ENCODE assay signal across 8 cellular contexts in genomic region chr3:49940667-49941249, GRCh38. TPM values are rescaled to one million over a fixed set of nuclear protein-coding genes. Genes with fewer than 3 reads are reported as not detected.
A peak's percentile ranks its signal among the peaks of the same experiment; 100 is the strongest.
DNase-seq lines count a peak whose midpoint lies in the region; ATAC-seq and TF ChIP-seq lines count a peak whose summit lies in the region.

No MANE protein-coding gene starts in this region.

- H4K20me1 ChIP-seq in KMS-11 (ENCODE audit: insufficient read depth) = no peaks in the 10 kb centered on the region

- intact Hi-C loops in CD4-positive, alpha-beta memory T cell (cut with micrococcal nuclease) = loop anchor here (1.0 to 5.0 kb wide), 2 partner anchors 11 to 268 kb away; partner anchors contain the start of genes APEH and MON1A

- peak overlapping the region; percentile 78 for H3K4me2 ChIP-seq in KMS-11

- H3K4me3 ChIP-seq in CD4-positive, alpha-beta memory T cell (ENCODE audit: low read length in 2 of 2) = peak overlapping the region; percentile 75 to 96
- H3K4me3 ChIP-seq in KMS-11 (IDR thresholded peaks at IDR 0.05; ENCODE audit: insufficient read depth, low read depth, low read length) = no peak overlapping the region

- ATAC-seq in GM18502 (IDR thresholded peaks at IDR 0.05; ENCODE audit: poor library complexity, unreplicated experiment) = no peak

- no peak for DNase-seq in CD4-positive, alpha-beta memory T cell
- peak; percentile 7 for DNase-seq in dermis blood vessel endothelial cell
- DNase-seq in neural crest cell (ENCODE audit: low read depth, low spot score) = no peak
- DNase-seq in NCI-H1436 treated with DMSO at 0.1 percent for 48 hours (lab: John Stamatoyannopoulos, UW) = no peak
- no peak for DNase-seq in stimulated activated CD4-positive, alpha-beta T cell treated with anti-CD3 and anti-CD28 coated beads, Interleukin-15, amount 100 ng/mL, for 24 hours
- DNase-seq in NCI-H226 = no peak

- peaks cover 0 to 3% (median 0%) of the 10 kb centered on the region in 8 donors for H3K9me3 Mint-ChIP-seq in CD4-positive, alpha-beta memory T cell
- H3K9me3 Mint-ChIP-seq in neural crest cell = peaks cover 4% of the 10 kb centered on the region

- H3K9me3 ChIP-seq in CD4-positive, alpha-beta memory T cell (ENCODE audit: control insufficient read depth in 1 of 2, low read length in 2 of 2) = no peaks in the 10 kb centered on the region

- no peaks in the 10 kb centered on the region for H3K27me3 Mint-ChIP-seq in CD4-positive, alpha-beta memory T cell
- no peaks in the 10 kb centered on the region for H3K27me3 Mint-ChIP-seq in neural crest cell (ENCODE audit: low read depth)

- peak overlapping the region; percentile 95 to 99 (median 98) for H3K27ac Mint-ChIP-seq in CD4-positive, alpha-beta memory T cell
- peak overlapping the region; percentile 98 for H3K27ac Mint-ChIP-seq in neural crest cell (ENCODE audit: unreplicated experiment)

- H3K27me3 ChIP-seq in CD4-positive, alpha-beta memory T cell (ENCODE audit: insufficient read depth, low read length) = no peaks in the 10 kb centered on the region
- no peaks in the 10 kb centered on the region for H3K27me3 ChIP-seq in KMS-11 (ENCODE audit: insufficient read depth, low read depth)

- peak overlapping the region; percentile 56; the same call in 1 of the 2 replicates for H3K9ac ChIP-seq in KMS-11

- no peak overlapping the region; the same call in 1 of the 2 replicates for H2AFZ ChIP-seq in KMS-11 (ENCODE audit: low read depth)

- TF ChIP-seq CTCF in KMS-11 (conservative IDR thresholded peaks at IDR 0.05; ENCODE audit: low read depth, low read length) = no peak
- TF ChIP-seq CTCF in neural crest cell (conservative IDR thresholded peaks at IDR 0.05) = no peak

- peaks cover 19% of the 10 kb centered on the region for H3K4me1 ChIP-seq in CD4-positive, alpha-beta memory T cell (ENCODE audit: insufficient read depth, low read length)
- no peaks in the 10 kb centered on the region for H3K4me1 ChIP-seq in KMS-11 (ENCODE audit: low read depth, poor library complexity, severe bottlenecking)

- H3K36me3 ChIP-seq in CD4-positive, alpha-beta memory T cell (ENCODE audit: insufficient read depth, low read length) = no peaks in the 10 kb centered on the region
- no peaks in the 10 kb centered on the region for H3K36me3 ChIP-seq in KMS-11 (ENCODE audit: insufficient read depth)

- H3K79me2 ChIP-seq in KMS-11 (ENCODE audit: insufficient read depth, low read depth) = peaks cover 47% of the 10 kb centered on the region

- POLR2A ChIA-PET in CD4-positive, alpha-beta memory T cell (lab: Charles Lee; ENCODE audit: partially characterized antibody) = interaction anchor here (0.8 to 3.5 kb wide), 19 partner anchors 10 to 1449 kb away, joined by 3 to 60 read pairs (median 5); partner anchors contain the start of genes IFRD2, INKA1, IP6K2 and MON1A

- peaks cover 17 to 45% (median 29%) of the 10 kb centered on the region in 4 donors for H3K4me1 Mint-ChIP-seq in CD4-positive, alpha-beta memory T cell
- peaks cover 22% of the 10 kb centered on the region for H3K4me1 Mint-ChIP-seq in neural crest cell

- H3K4me3 Mint-ChIP-seq in CD4-positive, alpha-beta memory T cell = peak overlapping the region; percentile 94 to 99 (median 98)
- H3K4me3 Mint-ChIP-seq in neural crest cell = peak overlapping the region; percentile 98

- peaks cover 5 to 19% of the 10 kb centered on the region in 2 donors for H3K36me3 Mint-ChIP-seq in CD4-positive, alpha-beta memory T cell
- peaks cover 7% of the 10 kb centered on the region for H3K36me3 Mint-ChIP-seq in neural crest cell (ENCODE audit: low read depth)

- peak overlapping the region; percentile 96 for H3K27ac ChIP-seq in CD4-positive, alpha-beta memory T cell (ENCODE audit: low read depth, low read length)
- peak overlapping the region; percentile 77 for H3K27ac ChIP-seq in KMS-11

- CTCF ChIA-PET in CD4-positive, alpha-beta memory T cell (lab: Charles Lee; ENCODE audit: partially characterized antibody) = interaction anchor here (0.7 kb wide), 1 partner anchor 1507 kb away, joined by 3 read pairs; no protein-coding TSS in a partner anchor

RNA-seq across cellular contexts. Expression of gene RBM6, which starts 0.8 kb away (rescaled TPM):
- total RNA-seq in CD4-positive, alpha-beta memory T cell = 100 to 1,000 TPM; 191 to 194 TPM
- 10 to 100 TPM; 17.9 to 45.7 TPM for polyA plus RNA-seq in CD4-positive, alpha-beta memory T cell
- 34.4 and 60.4 TPM in 2 replicates for total RNA-seq in dermis blood vessel endothelial cell
- total RNA-seq in neural crest cell = 117 and 128 TPM in 2 replicates

RNA-seq across cellular contexts. Expression of gene MON1A, which starts 11.1 kb away (rescaled TPM):
- total RNA-seq in CD4-positive, alpha-beta memory T cell = 10 to 100 TPM in 1 of 2 experiments, 1 to 10 TPM in 1; 9.5 to 11.1 TPM
- polyA plus RNA-seq in CD4-positive, alpha-beta memory T cell = 10 to 100 TPM; 15.2 to 16.5 TPM
- total RNA-seq in dermis blood vessel endothelial cell (14.6 and 16.3 TPM in 2 replicates), neural crest cell (11.5 and 13.1 TPM in 2 replicates)

RNA-seq across cellular contexts. Expression of gene MST1R, which starts 37.1 kb away (rescaled TPM):
- total RNA-seq in CD4-positive, alpha-beta memory T cell = 1 to 10 TPM; 1.3 TPM
- polyA plus RNA-seq in CD4-positive, alpha-beta memory T cell = under 1 TPM in 1 of 2 donors, not detected in 1; 0.38 TPM
- total RNA-seq in dermis blood vessel endothelial cell = 0.34 and 0.65 TPM in 2 replicates
- 1.4 and 2.6 TPM in 2 replicates for total RNA-seq in neural crest cell
